8 cellular contexts compared by ENCODE assay signal in genomic region chr6:120826253-120826652, GRCh38.
DNase-seq lines count a peak whose midpoint lies in the region; ATAC-seq, FAIRE-seq and TF ChIP-seq lines count a peak whose summit lies in the region.

No MANE protein-coding gene starts in this region.

- DNase-seq in COR-L47 (lab: John Stamatoyannopoulos, UW) (peak; percentile 3), Panc1 (ENCODE audit: low read depth, low spot score) (peak; percentile 22), head of caudate nucleus (peak in 30 of 42 donors; percentile 1 to 69 (median 30)), retina (no peak), frontal cortex (ENCODE audit: low spot score in 2 of 2) (no peak), NOMO-1 treated with dmso at 0.1 percent for 144 hours (lab: John Stamatoyannopoulos, UW; ENCODE audit: unreplicated experiment) (no peak)

- H3K4me1 ChIP-seq in Panc1 (ENCODE audit: control insufficient read depth, insufficient read depth, low read length) = no peaks in the 10 kb centered on the region

- POLR2A ChIA-PET in Panc1 (lab: Charles Lee) = no interaction called here

- intact Hi-C loops in Panc1 (cut with micrococcal nuclease; ENCODE audit: unreplicated experiment) (loop anchor here (5.0 kb wide), 2 partner anchors 1474 to 1679 kb away; no protein-coding TSS in a partner anchor), head of caudate nucleus (cut with DNase I) (no loop called here)

- FAIRE-seq in frontal cortex (lab: Jason Lieb, UNC) = no peak

- H3K27me3 ChIP-seq in Panc1 (ENCODE audit: control insufficient read depth, insufficient read depth, low read length) = no peaks in the 10 kb centered on the region

- H3K9me3 ChIP-seq in Panc1 (ENCODE audit: control insufficient read depth, insufficient read depth, low read depth, low read length) = no peaks in the 10 kb centered on the region

- CTCF ChIA-PET in Panc1 (lab: Charles Lee) = no interaction called here

- ATAC-seq in GM21619 (IDR thresholded peaks at IDR 0.05; ENCODE audit: unreplicated experiment) (peak; percentile 56), Panc1 (no peak), HG03565 (IDR thresholded peaks at IDR 0.05; ENCODE audit: unreplicated experiment) (no peak)

- H3K27ac ChIP-seq in Panc1 (ENCODE audit: low read length) = no peak overlapping the region

- in situ Hi-C loops in Panc1 (cut with HindIII; ENCODE audit: low pct_unique_long_range_greater_than_20kb, low sequenced_read_pairs) = no loop called here

- no peaks in the 10 kb centered on the region for H3K36me3 ChIP-seq in Panc1 (ENCODE audit: control insufficient read depth, insufficient read depth, low read length)

- BruUV-seq in Panc1 (replicated peaks; lab: Mats Ljungman, UMichigan) = no TSS peak

- TF ChIP-seq CTCF in Panc1 (IDR thresholded peaks at IDR 0.05) = peak; percentile 73

- H3K4me3 ChIP-seq in Panc1 (ENCODE audit: low read depth in 2 of 2, low read length in 2 of 2) = no peak overlapping the region

Comparison
In these comparisons a context has a peak if more than half of its experiments do, and no peak if none do; other contexts are left out.
1. DNase-seq: peak in COR-L47 (single experiment), Panc1 (single experiment) and head of caudate nucleus (30 of 42); none in retina (single experiment), frontal cortex (0 of 2) and NOMO-1 treated with dmso at 0.1 percent for 144 hours (single experiment).